In the genomic region with DNA sequence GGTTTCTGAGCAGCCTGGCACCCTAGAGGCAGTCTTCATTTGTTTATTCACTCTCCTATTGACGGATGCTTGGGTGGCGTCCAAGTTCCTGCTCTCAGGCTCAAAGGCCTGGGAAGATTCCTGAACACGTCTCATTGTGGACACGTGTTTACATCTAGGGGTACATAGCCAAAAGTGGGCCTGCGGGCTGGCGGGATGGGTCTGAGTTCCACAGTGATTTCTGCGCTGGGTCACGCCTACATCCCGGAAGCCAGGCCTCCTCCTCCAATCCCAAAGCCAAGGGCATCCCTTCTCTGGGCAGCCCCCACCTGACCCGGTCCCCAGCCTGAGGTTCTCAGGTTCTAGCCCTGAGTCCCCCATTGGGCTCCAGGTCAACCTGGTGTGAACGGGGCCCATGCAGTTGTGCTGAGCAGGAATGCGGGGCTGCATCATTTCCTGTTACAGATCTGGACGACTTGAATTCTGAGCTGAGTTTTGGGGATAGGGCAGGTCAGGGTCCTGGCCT, we compare ENCODE assay signal across 29 cellular contexts. TPM values are rescaled to one million over a fixed set of nuclear protein-coding genes. Genes with fewer than 3 reads are reported as not detected.
DNase-seq lines count a peak whose midpoint lies in the region; ATAC-seq and TF ChIP-seq lines count a peak whose summit lies in the region.
"Had no signal": no experiment of that assay in that cellular context is flagged by ENCODE, and none has a peak within 500 bp of the region (broad histone marks: within the 10 kb centered on the region; RNA-seq: fewer than 3 reads in every experiment).

No MANE protein-coding gene starts in this region.

- H3K27me3 Mint-ChIP-seq in activated CD4-positive, alpha-beta T cell treated with anti-CD3 and anti-CD28 coated beads for 36 hours = peaks cover 4% of the 10 kb centered on the region

- H3K4me1 ChIP-seq in PC-3 (ENCODE audit: insufficient read depth, low read length) (no peaks in the 10 kb centered on the region), left lung (no peaks in the 10 kb centered on the region), upper lobe of right lung (no peaks in the 10 kb centered on the region), testis (no peaks in the 10 kb centered on the region)
- H3K4me1 ChIP-seq: esophagus squamous epithelium, gastroesophageal sphincter, parathyroid adenoma had no signal

- H3K9me2 ChIP-seq in PC-3 (replicated peaks; ENCODE audit: low read length) = no peaks in the 10 kb centered on the region

- H3K9me3 Mint-ChIP-seq in activated CD4-positive, alpha-beta T cell treated with anti-CD3 and anti-CD28 coated beads for 36 hours (ENCODE audit: low read depth) = no peaks in the 10 kb centered on the region
- H3K9me3 Mint-ChIP-seq: CD4-positive, alpha-beta T cell; natural killer cell treated with Interleukin-12 subunit alpha and Interleukin-12 subunit beta and Interleukin-15 and Interleukin-18, amount 100 ng/mL, for 72 hours; stimulated activated naive CD8-positive, alpha-beta T cell treated with anti-CD3 and anti-CD28 coated beads, Interleukin-15, Interleukin-2, amounts not matched to agents 100 ng/mL and 50 ng/mL, for 24 hours; type B pancreatic cell had no signal

- H3K27me3 ChIP-seq in PC-3 (ENCODE audit: low read length) (peaks cover 5% of the 10 kb centered on the region; the same call in 1 of the 2 replicates), left lung (no peaks in the 10 kb centered on the region), upper lobe of right lung (no peaks in the 10 kb centered on the region), testis (no peaks in the 10 kb centered on the region)

- no peak overlapping the region for H3K9ac ChIP-seq in PC-3 (ENCODE audit: low read length)
- H3K9ac ChIP-seq: GM23248, KMS-11, parathyroid adenoma had no signal

- no peaks in the 10 kb centered on the region for H4K20me1 ChIP-seq in PC-3 (ENCODE audit: low read length)

- H3K4me3 ChIP-seq in PC-3 (ENCODE audit: low read length) = no peak overlapping the region
- H3K4me3 ChIP-seq in left lung = no peak overlapping the region
- no peak overlapping the region for H3K4me3 ChIP-seq in upper lobe of right lung
- no peak overlapping the region for H3K4me3 ChIP-seq in testis
- H3K4me3 ChIP-seq: esophagus squamous epithelium, gastroesophageal sphincter, GM23248 had no signal

- WGBS in testis, 2 donors = 81 to 82% methylated on average over 12 to 13 of the region's 13 CpGs

- no peak overlapping the region for H3K27ac ChIP-seq in PC-3 (ENCODE audit: low read length)
- H3K27ac ChIP-seq in left lung = no peak overlapping the region
- no peak overlapping the region for H3K27ac ChIP-seq in upper lobe of right lung
- no peak overlapping the region for H3K27ac ChIP-seq in testis
- H3K27ac ChIP-seq: esophagus squamous epithelium, gastroesophageal sphincter, GM23248, KMS-11, parathyroid adenoma had no signal

- no peaks in the 10 kb centered on the region for H3K36me3 Mint-ChIP-seq in activated CD4-positive, alpha-beta T cell treated with anti-CD3 and anti-CD28 coated beads for 36 hours (ENCODE audit: low read depth)
- H3K36me3 Mint-ChIP-seq: natural killer cell treated with Interleukin-12 subunit alpha and Interleukin-12 subunit beta and Interleukin-15 and Interleukin-18, amount 100 ng/mL, for 72 hours; type B pancreatic cell had no signal

- no peaks in the 10 kb centered on the region for H3K79me2 ChIP-seq in PC-3 (ENCODE audit: low read length)
- H3K79me2 ChIP-seq: parathyroid adenoma had no signal

- no peaks in the 10 kb centered on the region for H3F3A ChIP-seq in PC-3 (ENCODE audit: low read length, unreplicated experiment)

- CTCF ChIA-PET in PC-3 (lab: Charles Lee) = no interaction called here
- CTCF ChIA-PET in activated CD4-positive, alpha-beta T cell treated with anti-CD3 and anti-CD28 coated beads for 36 hours (lab: Charles Lee) = interaction anchor here (1.0 kb wide), 1 partner anchor 22 kb away, joined by 4 read pairs; no protein-coding TSS in a partner anchor

- no peak for TF ChIP-seq POLR2A in testis (IDR thresholded peaks at IDR 0.05)

- H3K36me3 ChIP-seq in PC-3 (ENCODE audit: low read depth, low read length) (no peaks in the 10 kb centered on the region), left lung (no peaks in the 10 kb centered on the region), upper lobe of right lung (no peaks in the 10 kb centered on the region), testis (ENCODE audit: low read depth, missing control alignments) (no peaks in the 10 kb centered on the region)
- H3K36me3 ChIP-seq: esophagus squamous epithelium, gastroesophageal sphincter had no signal

- intact Hi-C loops in cardiac septum (cut with DNase I) (no loop called here), Right ventricle myocardium inferior (cut with DNase I) (no loop called here), PC-3 (cut with micrococcal nuclease) (no loop called here), left lung (cut with DNase I) (no loop called here), upper lobe of right lung (cut with DNase I) (no loop called here), testis (cut with DNase I; ENCODE audit: low total_unique reads) (no loop called here)
- intact Hi-C loops in activated CD4-positive, alpha-beta T cell treated with anti-CD3 and anti-CD28 coated beads for 36 hours (cut with DNase I, micrococcal nuclease) = no loop called here

- H3K9me3 ChIP-seq in PC-3 (ENCODE audit: low read length) = no peaks in the 10 kb centered on the region
- no peaks in the 10 kb centered on the region for H3K9me3 ChIP-seq in left lung
- no peaks in the 10 kb centered on the region for H3K9me3 ChIP-seq in upper lobe of right lung
- no peaks in the 10 kb centered on the region for H3K9me3 ChIP-seq in testis
- H3K9me3 ChIP-seq: esophagus squamous epithelium had no signal

- no peak overlapping the region for H3K4me2 ChIP-seq in PC-3 (ENCODE audit: low read length)
- H3K4me2 ChIP-seq: KMS-11 had no signal

- DNase-seq in cardiac septum (ENCODE audit: low spot score) (peak; percentile 68), Right ventricle myocardium inferior (ENCODE audit: missing footprints) (no peak), PC-3 (no peak), left lung (peak; percentile 31 to 53), upper lobe of right lung (peak; percentile 63), testis (no peak)
- DNase-seq in activated CD4-positive, alpha-beta T cell treated with anti-CD3 and anti-CD28 coated beads for 36 hours = no peak
- DNase-seq: activated CD4-positive, alpha-beta T cell treated with anti-CD3 and anti-CD28 coated beads, Interleukin-2, amount 50 U/mL, for 4 hours; activated naive CD4-positive, alpha-beta T cell treated with Interleukin-2 at 50 U/mL for 16 hours; cerebellar nuclear complex; DND-41; effector memory CD4-positive, alpha-beta T cell; esophagus squamous epithelium; GM23248; NCI-H1048; NCI-H2029; NCI-H524; SHP77; stimulated activated CD4-positive, alpha-beta T cell treated with anti-CD3 and anti-CD28 coated beads, Interleukin-2, amount 100 ng/mL, for 48 hours; SW 1271 had no signal

- H2AFZ ChIP-seq in PC-3 (ENCODE audit: low read length) = no peak overlapping the region
- H2AFZ ChIP-seq: GM23248, parathyroid adenoma had no signal

- no TSS peak for BruUV-seq in PC-3 (replicated peaks; lab: Mats Ljungman, UMichigan)

- no peaks in the 10 kb centered on the region for H3K4me1 Mint-ChIP-seq in activated CD4-positive, alpha-beta T cell treated with anti-CD3 and anti-CD28 coated beads for 36 hours

- TF ChIP-seq CTCF in PC-3 (conservative IDR thresholded peaks at IDR 0.05; ENCODE audit: low read depth, low read length) (no peak), left lung (IDR thresholded peaks at IDR 0.05) (no peak), upper lobe of right lung (IDR thresholded peaks at IDR 0.05) (no peak), testis (IDR thresholded peaks at IDR 0.05) (no peak)

- no peak for ATAC-seq in Right ventricle myocardium inferior
- ATAC-seq in PC-3 = peak; percentile 48
- peak; percentile 18 for ATAC-seq in left lung
- ATAC-seq in upper lobe of right lung = peak; percentile 53
- no peak for ATAC-seq in activated CD4-positive, alpha-beta T cell treated with anti-CD3 and anti-CD28 coated beads for 36 hours
- ATAC-seq: gastroesophageal sphincter; natural killer cell treated with Interleukin-12 subunit alpha and Interleukin-12 subunit beta and Interleukin-15 and Interleukin-18, amount 100 ng/mL, for 72 hours had no signal

- no peak overlapping the region for H3K27ac Mint-ChIP-seq in activated CD4-positive, alpha-beta T cell treated with anti-CD3 and anti-CD28 coated beads for 36 hours
- H3K27ac Mint-ChIP-seq: CD4-positive, alpha-beta T cell; natural killer cell treated with Interleukin-12 subunit alpha and Interleukin-12 subunit beta and Interleukin-15 and Interleukin-18, amount 100 ng/mL, for 72 hours; stimulated activated naive CD8-positive, alpha-beta T cell treated with anti-CD3 and anti-CD28 coated beads, Interleukin-15, Interleukin-2, amounts not matched to agents 100 ng/mL and 50 ng/mL, for 24 hours; type B pancreatic cell had no signal

- POLR2A ChIA-PET in PC-3 (lab: Charles Lee; ENCODE audit: unreplicated experiment) = no interaction called here
- POLR2A ChIA-PET in activated CD4-positive, alpha-beta T cell treated with anti-CD3 and anti-CD28 coated beads for 36 hours (lab: Charles Lee) = no interaction called here

- H3K4me3 Mint-ChIP-seq in activated CD4-positive, alpha-beta T cell treated with anti-CD3 and anti-CD28 coated beads for 36 hours = no peak overlapping the region
- H3K4me3 Mint-ChIP-seq: CD4-positive, alpha-beta T cell; natural killer cell treated with Interleukin-12 subunit alpha and Interleukin-12 subunit beta and Interleukin-15 and Interleukin-18, amount 100 ng/mL, for 72 hours; stimulated activated naive CD8-positive, alpha-beta T cell treated with anti-CD3 and anti-CD28 coated beads, Interleukin-15, Interleukin-2, amounts not matched to agents 100 ng/mL and 50 ng/mL, for 24 hours; type B pancreatic cell had no signal

RNA-seq across cellular contexts. Expression of a gene that starts 14.8 kb away (rescaled TPM):
- total RNA-seq in cardiac septum = not detected
- total RNA-seq in Right ventricle myocardium inferior = not detected
- total RNA-seq in PC-3 (2014; rRNA removed) = 1.0 and 1.5 TPM in 2 replicates
- total RNA-seq in left lung = 1 to 10 TPM in 1 of 2 donors, under 1 TPM in 1; 0.96 to 1.5 TPM
- 10.1 TPM for total RNA-seq in upper lobe of right lung
- not detected for total RNA-seq in activated CD4-positive, alpha-beta T cell treated with anti-CD3 and anti-CD28 coated beads for 36 hours
- total RNA-seq in testis = under 1 TPM; 0.08 to 0.19 TPM
- polyA plus RNA-seq in testis (ENCODE audit: insufficient read depth, low read depth, low replicate concordance) = 0.13 TPM
- total RNA-seq: gastroesophageal sphincter; GM23248; HT-29; natural killer cell treated with Interleukin-12 subunit alpha and Interleukin-12 subunit beta and Interleukin-15 and Interleukin-18, amount 100 ng/mL, for 72 hours; skeletal muscle tissue had no signal
- polyA plus RNA-seq: GM23248 had no signal

Comparison
In these comparisons a context has a peak if more than half of its experiments do, and no peak if none do; other contexts are left out.
1. DNase-seq: peak in cardiac septum (single experiment), left lung (2 of 2) and upper lobe of right lung (single experiment); none in Right ventricle myocardium inferior (single experiment), PC-3 (single experiment), activated CD4-positive, alpha-beta T cell treated with anti-CD3 and anti-CD28 coated beads for 36 hours (single experiment) and testis (single experiment).
2. ATAC-seq: peak in PC-3 (single experiment), left lung (single experiment) and upper lobe of right lung (single experiment); none in Right ventricle myocardium inferior (single experiment) and activated CD4-positive, alpha-beta T cell treated with anti-CD3 and anti-CD28 coated beads for 36 hours (single experiment).